Comparison of ENCODE assay signal across 18 cellular contexts in the genomic region with DNA sequence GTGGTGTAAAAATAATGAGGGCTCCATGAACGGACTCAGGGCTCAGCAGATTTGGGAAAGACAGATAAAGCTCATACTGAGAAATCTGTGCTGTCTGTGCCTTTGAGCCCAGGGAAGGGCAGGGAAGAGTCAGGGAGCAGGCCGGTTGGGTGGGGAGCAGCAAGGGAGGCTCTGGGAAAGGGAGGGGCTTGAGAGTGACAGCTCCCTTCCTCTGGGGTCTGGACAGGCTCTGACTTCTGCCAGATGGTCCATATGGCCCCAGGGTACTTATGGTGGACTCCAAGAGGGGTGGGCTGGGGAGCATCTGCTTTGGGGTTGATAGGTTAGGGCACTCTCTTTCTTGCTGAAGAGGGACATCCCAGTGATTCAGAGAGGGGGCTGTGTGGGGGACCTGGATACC. TPM values are rescaled to one million over a fixed set of nuclear protein-coding genes. Genes with fewer than 3 reads are reported as not detected.
DNase-seq lines count a peak whose midpoint lies in the region; ATAC-seq and TF ChIP-seq lines count a peak whose summit lies in the region.
"Had no signal": no experiment of that assay in that cellular context is flagged by ENCODE, and none has a peak within 500 bp of the region (broad histone marks: within the 10 kb centered on the region; RNA-seq: fewer than 3 reads in every experiment).

No MANE protein-coding gene starts in this region.

- H3K36me3 Mint-ChIP-seq in chondrocyte (ENCODE audit: low read depth): no peaks in the 10 kb centered on the region
- H3K36me3 Mint-ChIP-seq in nephron (ENCODE audit: low read depth): no peaks in the 10 kb centered on the region
- peaks cover 17% of the 10 kb centered on the region for H3K36me3 Mint-ChIP-seq in stimulated activated memory B cell treated with anti-CD40 and anti-IgM and Interleukin-4, amounts not matched to agents 10 μg/mL and 1 μg/mL and 100 μg/mL, for 72 hours

- H3K4me3 ChIP-seq in ACC112 (ENCODE audit: low read depth, low read length): peak overlapping the region; percentile 78
- peak overlapping the region; percentile 1; the same call in 1 of the 2 replicates for H3K4me3 ChIP-seq in MG63
- H3K4me3 ChIP-seq: BLaER1, ovary, SK-N-MC, thyroid gland had no signal

- no peaks in the 10 kb centered on the region for H3K36me3 ChIP-seq in ACC112 (ENCODE audit: insufficient read depth, low read length)
- H3K36me3 ChIP-seq in MG63: peaks cover 4% of the 10 kb centered on the region; the same call in 1 of the 2 replicates
- H3K36me3 ChIP-seq: BLaER1, ovary, thyroid gland had no signal

- H3K4me1 ChIP-seq in ACC112 (ENCODE audit: control insufficient read depth, insufficient read depth, low read length, unreplicated experiment): peaks cover 58% of the 10 kb centered on the region

- H3K4me3 Mint-ChIP-seq in chondrocyte (ENCODE audit: unreplicated experiment) (peak overlapping the region; percentile 63), nephron (peak overlapping the region; percentile 53 to 77 (median 62))
- no peak overlapping the region for H3K4me3 Mint-ChIP-seq in stimulated activated memory B cell treated with anti-CD40 and anti-IgM and Interleukin-4, amounts not matched to agents 10 μg/mL and 1 μg/mL and 100 μg/mL, for 72 hours
- H3K4me3 Mint-ChIP-seq: dendritic cell treated with granulocyte-macrophage colony-stimulating factor and Interleukin-4, amounts not matched to agents 40 ng/mL and 50 ng/mL, for 4 days had no signal

- H3K27ac ChIP-seq in ACC112 (ENCODE audit: low read depth, low read length): no peak overlapping the region
- H3K27ac ChIP-seq: BLaER1, ovary, SK-N-MC, thyroid gland had no signal

- TF ChIP-seq CTCF in chondrocyte (IDR thresholded peaks at IDR 0.05) (no peak), nephron (IDR thresholded peaks at IDR 0.05; ENCODE audit: unreplicated experiment in 3 of 3) (no peak)

- DNase-seq in MG63: no peak
- no peak for DNase-seq in chondrocyte (ENCODE audit: low spot score)
- DNase-seq in glomerular visceral epithelial cell (ENCODE audit: extremely low spot score): no peak
- DNase-seq: DMS79; NCI-H1048; ovary; stimulated activated CD4-positive, alpha-beta T cell treated with anti-CD3 and anti-CD28 coated beads, Interleukin-15, amount 100 ng/mL, for 24 hours; thyroid gland had no signal

- H3K27me3 Mint-ChIP-seq in chondrocyte (ENCODE audit: low read depth) (no peaks in the 10 kb centered on the region), nephron (ENCODE audit: low read depth) (no peaks in the 10 kb centered on the region)
- peaks cover 12% of the 10 kb centered on the region for H3K27me3 Mint-ChIP-seq in stimulated activated memory B cell treated with anti-CD40 and anti-IgM and Interleukin-4, amounts not matched to agents 10 μg/mL and 1 μg/mL and 100 μg/mL, for 72 hours

- peaks cover 40% of the 10 kb centered on the region for H3K79me2 ChIP-seq in ACC112 (ENCODE audit: control insufficient read depth, insufficient read depth, low read length, unreplicated experiment)

- no peak overlapping the region for H3K27ac Mint-ChIP-seq in chondrocyte (ENCODE audit: unreplicated experiment)
- H3K27ac Mint-ChIP-seq in nephron: peak overlapping the region in 2 of 3 experiments; percentile 5 to 26
- H3K27ac Mint-ChIP-seq in stimulated activated memory B cell treated with anti-CD40 and anti-IgM and Interleukin-4, amounts not matched to agents 10 μg/mL and 1 μg/mL and 100 μg/mL, for 72 hours: no peak overlapping the region
- H3K27ac Mint-ChIP-seq: dendritic cell treated with granulocyte-macrophage colony-stimulating factor and Interleukin-4, amounts not matched to agents 40 ng/mL and 50 ng/mL, for 4 days had no signal

- H3K4me1 Mint-ChIP-seq in chondrocyte (ENCODE audit: low read depth) (peaks cover 57% of the 10 kb centered on the region), nephron (peaks cover 41% of the 10 kb centered on the region)
- peaks cover 12% of the 10 kb centered on the region for H3K4me1 Mint-ChIP-seq in stimulated activated memory B cell treated with anti-CD40 and anti-IgM and Interleukin-4, amounts not matched to agents 10 μg/mL and 1 μg/mL and 100 μg/mL, for 72 hours

- H3K9me3 Mint-ChIP-seq in chondrocyte (ENCODE audit: low read depth) (no peaks in the 10 kb centered on the region), nephron (no peaks in the 10 kb centered on the region)
- H3K9me3 Mint-ChIP-seq in stimulated activated memory B cell treated with anti-CD40 and anti-IgM and Interleukin-4, amounts not matched to agents 10 μg/mL and 1 μg/mL and 100 μg/mL, for 72 hours: no peaks in the 10 kb centered on the region
- H3K9me3 Mint-ChIP-seq: dendritic cell treated with granulocyte-macrophage colony-stimulating factor and Interleukin-4, amounts not matched to agents 40 ng/mL and 50 ng/mL, for 4 days had no signal

- no peaks in the 10 kb centered on the region for H3K9me3 ChIP-seq in MG63
- H3K9me3 ChIP-seq: BLaER1, ovary, thyroid gland had no signal

- no peak overlapping the region for H2AFZ ChIP-seq in ACC112 (ENCODE audit: low read length, unreplicated experiment)

- H3K27me3 ChIP-seq in ACC112 (ENCODE audit: insufficient read depth, low read length): no peaks in the 10 kb centered on the region
- no peaks in the 10 kb centered on the region for H3K27me3 ChIP-seq in MG63
- H3K27me3 ChIP-seq: ovary, thyroid gland had no signal

- no peak for ATAC-seq in HG02884 (IDR thresholded peaks at IDR 0.05; ENCODE audit: unreplicated experiment)
- ATAC-seq in GM19467 (IDR thresholded peaks at IDR 0.05; ENCODE audit: unreplicated experiment): no peak
- no peak for ATAC-seq in stimulated activated memory B cell treated with anti-CD40 and anti-IgM and Interleukin-4, amounts not matched to agents 10 μg/mL and 1 μg/mL and 100 μg/mL, for 72 hours
- ATAC-seq: HepG2 had no signal

RNA-seq across cellular contexts. Expression of a gene that starts 2.1 kb away (rescaled TPM):
- 32.5 and 42.0 TPM in 2 replicates for total RNA-seq in MG63 (2014; rRNA removed; shearing (Covaris generic); ENCODE audit: low replicate concordance)
- 38.3 to 46.2 TPM (median 40.2 TPM) in 3 replicates for total RNA-seq in chondrocyte

RNA-seq across cellular contexts. Expression of a gene that starts 18.6 kb away (rescaled TPM):
- total RNA-seq in MG63 (2014; rRNA removed; shearing (Covaris generic); ENCODE audit: low replicate concordance): 2.4 TPM in 1 of 2 replicates, not detected in the other
- total RNA-seq in chondrocyte: 0.30 to 3.3 TPM (median 0.82 TPM) in 3 replicates

RNA-seq across cellular contexts. Expression of a gene that starts 21.4 kb away (rescaled TPM):
- 67.7 and 120 TPM in 2 replicates for total RNA-seq in MG63 (2014; rRNA removed; shearing (Covaris generic); ENCODE audit: low replicate concordance)
- 30.3 to 32.8 TPM (median 32.0 TPM) in 3 replicates for total RNA-seq in chondrocyte

RNA-seq across cellular contexts. Expression of a gene that starts 35.1 kb away (rescaled TPM):
- total RNA-seq in MG63 (2014; rRNA removed; shearing (Covaris generic); ENCODE audit: low replicate concordance): not detected in 2 replicates
- not detected in 3 replicates for total RNA-seq in chondrocyte
- total RNA-seq: HepG2, mesenteric fat pad, ovary, thyroid gland had no signal

RNA-seq across cellular contexts. Expression of a gene that starts 35.6 kb away (rescaled TPM):
- total RNA-seq in MG63 (2014; rRNA removed; shearing (Covaris generic); ENCODE audit: low replicate concordance): 2.7 and 3.6 TPM in 2 replicates
- 17.4 to 18.2 TPM (median 18.1 TPM) in 3 replicates for total RNA-seq in chondrocyte

Comparison
In these comparisons a context has a peak if more than half of its experiments do, and no peak if none do; other contexts are left out.
1. H3K27ac Mint-ChIP-seq: peak in nephron (2 of 3); none in chondrocyte (single experiment) and stimulated activated memory B cell treated with anti-CD40 and anti-IgM and Interleukin-4, amounts not matched to agents 10 μg/mL and 1 μg/mL and 100 μg/mL, for 72 hours (single experiment).